ENCODE assay signal across 8 cellular contexts in the genomic region with DNA sequence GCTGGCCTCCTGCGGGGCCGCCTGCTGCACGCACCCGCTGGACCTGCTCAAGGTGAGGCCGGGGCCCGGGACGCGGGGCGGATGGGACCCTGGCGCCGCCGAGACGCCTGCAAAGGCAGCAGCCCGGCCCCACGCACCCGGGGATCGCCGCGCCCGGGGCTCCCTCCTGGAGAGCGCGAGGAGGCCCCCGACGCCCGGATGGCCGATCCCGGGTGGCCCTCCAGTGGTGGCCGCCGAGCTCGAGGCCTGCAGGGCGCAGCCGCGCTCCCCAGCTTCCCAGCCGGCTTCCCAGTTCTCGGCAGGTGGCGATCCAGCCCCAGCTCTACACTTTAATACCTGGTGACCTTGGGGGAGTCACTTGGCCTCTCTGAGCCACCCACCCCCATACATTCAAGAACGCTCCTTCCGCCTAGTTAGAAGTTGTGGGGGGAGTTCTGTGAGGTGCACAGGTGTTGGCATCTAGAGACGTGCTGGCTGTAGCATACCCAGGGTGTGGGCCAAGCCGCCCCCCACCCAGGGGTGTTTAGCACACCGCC. TPM values are rescaled to one million over a fixed set of nuclear protein-coding genes. Genes with fewer than 3 reads are reported as not detected.
A peak's percentile ranks its signal among the peaks of the same experiment; 100 is the strongest.
DNase-seq lines count a peak whose midpoint lies in the region; ATAC-seq and TF ChIP-seq lines count a peak whose summit lies in the region.

No MANE protein-coding gene starts in this region.

- H2AFZ ChIP-seq in GM23248, result peak overlapping the region; percentile 76
- no peak overlapping the region for H2AFZ ChIP-seq in OCI-LY1 (ENCODE audit: low read length)

- intact Hi-C loops in dendritic cell treated with granulocyte-macrophage colony-stimulating factor and Interleukin-4, amounts not matched to agents 40 ng/mL and 50 ng/mL, for 4 days (cut with micrococcal nuclease), result loop anchor here (1.0 kb wide), 1 partner anchor 9 kb away; a partner anchor contains a TSS

- peaks cover 3% of the 10 kb centered on the region for H3K27me3 Mint-ChIP-seq in dendritic cell treated with granulocyte-macrophage colony-stimulating factor and Interleukin-4, amounts not matched to agents 40 ng/mL and 50 ng/mL, for 4 days

- H3K4me3 Mint-ChIP-seq in dendritic cell treated with granulocyte-macrophage colony-stimulating factor and Interleukin-4, amounts not matched to agents 40 ng/mL and 50 ng/mL, for 4 days, result peak overlapping the region; percentile 73

- H3K4me3 ChIP-seq in GM23248 (peak overlapping the region; percentile 76), OCI-LY1 (ENCODE audit: low read depth, low read length, poor library complexity, severe bottlenecking) (peak overlapping the region; percentile 92), mesodermal cell (ENCODE audit: extremely low read depth, insufficient read depth, low read length, poor library complexity, severe bottlenecking) (peak overlapping the region; percentile 64)

- H4K20me1 ChIP-seq in GM23248 (ENCODE audit: insufficient read depth) (no peaks in the 10 kb centered on the region), OCI-LY1 (ENCODE audit: insufficient read depth, low read length) (no peaks in the 10 kb centered on the region)

- in situ Hi-C loops in GM23248 (cut with MboI), result no loop called here

- H3K27ac ChIP-seq in GM23248, result no peak overlapping the region
- no peak overlapping the region for H3K27ac ChIP-seq in OCI-LY1 (ENCODE audit: low read depth, low read length, poor library complexity, severe bottlenecking)
- H3K27ac ChIP-seq in mesodermal cell (ENCODE audit: low read depth, low read length, severe bottlenecking), result no peak overlapping the region

- no peaks in the 10 kb centered on the region for H3K79me2 ChIP-seq in GM23248 (ENCODE audit: insufficient read depth)
- H3K79me2 ChIP-seq in OCI-LY1 (ENCODE audit: insufficient read depth, low read length), result no peaks in the 10 kb centered on the region

- ATAC-seq in GM18867 (IDR thresholded peaks at IDR 0.05; ENCODE audit: unreplicated experiment), result no peak

- H3K36me3 ChIP-seq in GM23248 (ENCODE audit: low read depth) (no peaks in the 10 kb centered on the region), OCI-LY1 (ENCODE audit: insufficient read depth, low read length) (peaks cover 14% of the 10 kb centered on the region), mesodermal cell (ENCODE audit: control insufficient read depth, insufficient read depth, low read length) (peaks cover 13% of the 10 kb centered on the region)

- TF ChIP-seq CTCF in OCI-LY1 (IDR thresholded peaks at IDR 0.05; ENCODE audit: low read length), result no peak

- H3K36me3 Mint-ChIP-seq in dendritic cell treated with granulocyte-macrophage colony-stimulating factor and Interleukin-4, amounts not matched to agents 40 ng/mL and 50 ng/mL, for 4 days (ENCODE audit: low read depth), result peaks cover 15% of the 10 kb centered on the region

- peaks cover 16% of the 10 kb centered on the region for H3K4me1 ChIP-seq in GM23248 (ENCODE audit: insufficient read depth)
- peaks cover 36% of the 10 kb centered on the region for H3K4me1 ChIP-seq in OCI-LY1 (ENCODE audit: insufficient read depth, low read length, severe bottlenecking)
- peaks cover 30% of the 10 kb centered on the region for H3K4me1 ChIP-seq in mesodermal cell (ENCODE audit: control insufficient read depth, insufficient read depth, low read length, poor library complexity, severe bottlenecking)

- H3K9ac ChIP-seq in GM23248 (peak overlapping the region; percentile 63), OCI-LY1 (ENCODE audit: low read length) (peak overlapping the region; percentile 75)

- DNase-seq in NCI-H2196 (lab: John Stamatoyannopoulos, UW; ENCODE audit: unreplicated experiment), result peak; percentile 39
- DNase-seq in NCI-H2196 treated with DMSO at 0.1 percent for 48 hours (lab: John Stamatoyannopoulos, UW; ENCODE audit: unreplicated experiment), result no peak
- peak; percentile 71 for DNase-seq in GM23248
- DNase-seq in hippocampal formation (lab: John Stamatoyannopoulos, UW), result no peak

- no peaks in the 10 kb centered on the region for H3K9me3 ChIP-seq in GM23248 (ENCODE audit: low read depth)
- no peaks in the 10 kb centered on the region for H3K9me3 ChIP-seq in OCI-LY1 (ENCODE audit: low read length)
- no peaks in the 10 kb centered on the region for H3K9me3 ChIP-seq in mesodermal cell (ENCODE audit: control insufficient read depth, low read length)

- H3K9me2 ChIP-seq in GM23248 (ENCODE audit: insufficient read depth) (no peaks in the 10 kb centered on the region), OCI-LY1 (ENCODE audit: low read depth, low read length) (no peaks in the 10 kb centered on the region)

- H3F3A ChIP-seq in GM23248 (ENCODE audit: insufficient read depth) (no peaks in the 10 kb centered on the region), OCI-LY1 (ENCODE audit: insufficient read depth, low read length) (0 out of 2 replicates have a peak, but pooled peaks cover 4% of the 10 kb centered on the region)

- H3K4me2 ChIP-seq in GM23248 (ENCODE audit: unreplicated experiment) (peak overlapping the region; percentile 82), OCI-LY1 (ENCODE audit: low read length) (peak overlapping the region; percentile 96)

- H3K9me3 Mint-ChIP-seq in dendritic cell treated with granulocyte-macrophage colony-stimulating factor and Interleukin-4, amounts not matched to agents 40 ng/mL and 50 ng/mL, for 4 days, result no peaks in the 10 kb centered on the region

- 3 to 4% methylated on average over 19 to 41 of the region's 41 CpGs for WGBS in GM23248 (ENCODE audit: low coverage in 1 of 2, low lambda C conversion rate in 2 of 2, missing lambda C conversion rate in 2 of 2), 2 experiments
- 3 to 4% methylated on average over 33 to 34 of the region's 41 CpGs for WGBS in mesodermal cell (ENCODE audit: insufficient coverage in 2 of 2), 2 experiments

- H3K27ac Mint-ChIP-seq in dendritic cell treated with granulocyte-macrophage colony-stimulating factor and Interleukin-4, amounts not matched to agents 40 ng/mL and 50 ng/mL, for 4 days, result peak overlapping the region; percentile 36

- H3K27me3 ChIP-seq in GM23248 (replicated peaks; ENCODE audit: insufficient read depth) (no peaks in the 10 kb centered on the region), OCI-LY1 (ENCODE audit: insufficient read depth, low read length) (no peaks in the 10 kb centered on the region)

- peaks cover 38% of the 10 kb centered on the region for H3K4me1 Mint-ChIP-seq in dendritic cell treated with granulocyte-macrophage colony-stimulating factor and Interleukin-4, amounts not matched to agents 40 ng/mL and 50 ng/mL, for 4 days (ENCODE audit: low read depth)

RNA-seq across cellular contexts. Expression of a gene that starts 0.5 kb away (rescaled TPM):
- 10.9 and 16.9 TPM in 2 replicates for total RNA-seq in GM23248 (2014; rRNA removed; shearing (Covaris generic))
- polyA plus RNA-seq in GM23248 (2016; fragmentation: Nextera tagmentation; extraction: Ambion mirVana), result 11.0 and 12.5 TPM in 2 replicates
- 8.7 TPM for polyA plus RNA-seq in mesodermal cell (2013, experiment 1 of 2)
- 8.1 TPM for polyA plus RNA-seq in mesodermal cell (2013, experiment 2 of 2)

RNA-seq across cellular contexts. Expression of a gene that starts 9.4 kb away (rescaled TPM):
- total RNA-seq in GM23248 (2014; rRNA removed; shearing (Covaris generic)), result 4.3 and 4.9 TPM in 2 replicates
- polyA plus RNA-seq in GM23248 (2016; fragmentation: Nextera tagmentation; extraction: Ambion mirVana), result 76.3 and 78.5 TPM in 2 replicates
- polyA plus RNA-seq in mesodermal cell (2013, experiment 1 of 2), result 69.7 TPM
- polyA plus RNA-seq in mesodermal cell (2013, experiment 2 of 2), result 65.7 TPM

RNA-seq across cellular contexts. Expression of a gene that starts 28.7 kb away (rescaled TPM):
- total RNA-seq in GM23248 (2014; rRNA removed; shearing (Covaris generic)), result 161 and 166 TPM in 2 replicates
- polyA plus RNA-seq in GM23248 (2016; fragmentation: Nextera tagmentation; extraction: Ambion mirVana), result 106 and 110 TPM in 2 replicates
- 117 TPM for polyA plus RNA-seq in mesodermal cell (2013, experiment 1 of 2)
- polyA plus RNA-seq in mesodermal cell (2013, experiment 2 of 2), result 80.5 TPM

RNA-seq across cellular contexts. Expression of a gene that starts 28.9 kb away (rescaled TPM):
- 37.6 and 45.6 TPM in 2 replicates for total RNA-seq in GM23248 (2014; rRNA removed; shearing (Covaris generic))
- polyA plus RNA-seq in GM23248 (2016; fragmentation: Nextera tagmentation; extraction: Ambion mirVana), result 70.8 and 72.8 TPM in 2 replicates
- polyA plus RNA-seq in mesodermal cell (2013, experiment 1 of 2), result 51.9 TPM
- 41.2 TPM for polyA plus RNA-seq in mesodermal cell (2013, experiment 2 of 2)

RNA-seq across cellular contexts. Expression of a gene that starts 46.0 kb away (rescaled TPM):
- 11.6 and 11.7 TPM in 2 replicates for total RNA-seq in GM23248 (2014; rRNA removed; shearing (Covaris generic))
- 22.0 and 22.8 TPM in 2 replicates for polyA plus RNA-seq in GM23248 (2016; fragmentation: Nextera tagmentation; extraction: Ambion mirVana)
- polyA plus RNA-seq in mesodermal cell (2013, experiment 1 of 2), result 18.6 TPM
- 17.7 TPM for polyA plus RNA-seq in mesodermal cell (2013, experiment 2 of 2)

Comparison
In these comparisons a context has a peak if more than half of its experiments do, and no peak if none do; other contexts are left out.
1. DNase-seq: peak in NCI-H2196 (single experiment) and GM23248 (single experiment); none in NCI-H2196 treated with DMSO at 0.1 percent for 48 hours (single experiment) and hippocampal formation (0 of 2).
2. Peak in every context shown above with its lines, with median percentiles within 50 percentile points of each other: H3K4me3 ChIP-seq.